ENCODE assay signal across 27 cellular contexts in genomic region chr21:37223804-37224345, GRCh38. TPM values are rescaled to one million over a fixed set of nuclear protein-coding genes. Genes with fewer than 3 reads are reported as not detected.
DNase-seq lines count a peak whose midpoint lies in the region; ATAC-seq and TF ChIP-seq lines count a peak whose summit lies in the region.
"Had no signal": no experiment of that assay in that cellular context is flagged by ENCODE, and none has a peak within 500 bp of the region (broad histone marks: within the 10 kb centered on the region; RNA-seq: fewer than 3 reads in every experiment).

No MANE protein-coding gene starts in this region.

- H3K27ac Mint-ChIP-seq in activated naive CD4-positive, alpha-beta T cell treated with anti-CD3 and anti-CD28 coated beads, Interleukin-2, amount 10 ng/mL, durations not matched to agents 7 days and 5 days = peak overlapping the region; percentile 89
- no peak overlapping the region for H3K27ac Mint-ChIP-seq in activated naive CD4-positive, alpha-beta T cell treated with anti-CD3 and anti-CD28 coated beads, Interleukin-2, amount 50 U/mL, for 72 hours
- H3K27ac Mint-ChIP-seq in activated naive CD8-positive, alpha-beta T cell treated with anti-CD3 and anti-CD28 coated beads, Interleukin-2, amount 10 ng/mL, durations not matched to agents 7 days and 5 days = peak overlapping the region; percentile 96
- H3K27ac Mint-ChIP-seq in natural killer cell = peak overlapping the region; percentile 89 to 95
- H3K27ac Mint-ChIP-seq: GM23338, nephron progenitor cell, progenitor cell of endocrine pancreas had no signal

- TF ChIP-seq CTCF in natural killer cell (IDR thresholded peaks at IDR 0.05) = no peak

- CTCF ChIA-PET in activated naive CD4-positive, alpha-beta T cell treated with anti-CD3 and anti-CD28 coated beads, Interleukin-2, amount 10 ng/mL, durations not matched to agents 7 days and 5 days (lab: Charles Lee) = no interaction called here

- no peaks in the 10 kb centered on the region for H3K9me3 ChIP-seq in KOPT-K1 (ENCODE audit: insufficient read depth, low read length, poor library complexity, severe bottlenecking)
- H3K9me3 ChIP-seq: esophagus squamous epithelium, thyroid gland had no signal

- no peak overlapping the region for H3K4me3 Mint-ChIP-seq in activated naive CD4-positive, alpha-beta T cell treated with anti-CD3 and anti-CD28 coated beads, Interleukin-2, amount 10 ng/mL, durations not matched to agents 7 days and 5 days
- peak overlapping the region; percentile 86 for H3K4me3 Mint-ChIP-seq in activated naive CD8-positive, alpha-beta T cell treated with anti-CD3 and anti-CD28 coated beads, Interleukin-2, amount 10 ng/mL, durations not matched to agents 7 days and 5 days
- H3K4me3 Mint-ChIP-seq in natural killer cell = peak overlapping the region; percentile 69
- H3K4me3 Mint-ChIP-seq: CD14-positive monocyte, GM23338, nephron progenitor cell had no signal

- no peak for DNase-seq in activated naive CD4-positive, alpha-beta T cell treated with anti-CD3 and anti-CD28 coated beads, Interleukin-2, amount 10 ng/mL, durations not matched to agents 7 days and 5 days
- no peak for DNase-seq in activated naive CD4-positive, alpha-beta T cell treated with anti-CD3 and anti-CD28 coated beads, Interleukin-2, amount 50 U/mL, for 72 hours (ENCODE audit: low spot score in 2 of 2)
- DNase-seq in activated naive CD8-positive, alpha-beta T cell treated with anti-CD3 and anti-CD28 coated beads, Interleukin-2, amount 10 ng/mL, durations not matched to agents 7 days and 5 days = no peak
- no peak for DNase-seq in natural killer cell
- DNase-seq in SIG-M5 (lab: John Stamatoyannopoulos, UW) = no peak
- no peak for DNase-seq in DMS79 treated with DMSO at 0.1 percent for 48 hours (lab: John Stamatoyannopoulos, UW)
- DNase-seq in kidney glomerular epithelial cell (lab: John Stamatoyannopoulos, UW) = no peak
- DNase-seq: activated gamma-delta T cell; cerebellar nuclear complex; DMS53; esophagus squamous epithelium; left cardiac atrium; mesenchymal stem cell; NCI-H1048; NCI-H2081; NCI-H446; nephron progenitor cell; NK-92 treated with Interleukin-12 subunit alpha and Interleukin-12 subunit beta, amount 100 ng/mL, for 24 hours; thyroid gland had no signal

- intact Hi-C loops in natural killer cell (cut with micrococcal nuclease) = loop anchor here (2.0 to 10.0 kb wide), 3 partner anchors 33 to 338 kb away; partner anchors contain the start of genes PIGP and TTC3

- peak overlapping the region; percentile 83 for H3K27ac ChIP-seq in KOPT-K1 (ENCODE audit: low read depth, low read length, poor library complexity, severe bottlenecking)
- H3K27ac ChIP-seq: esophagus squamous epithelium, KMS-11, RWPE1, thyroid gland had no signal

- H3K4me1 Mint-ChIP-seq in activated naive CD4-positive, alpha-beta T cell treated with anti-CD3 and anti-CD28 coated beads, Interleukin-2, amount 10 ng/mL, durations not matched to agents 7 days and 5 days = peaks cover 80% of the 10 kb centered on the region
- peaks cover 58% of the 10 kb centered on the region for H3K4me1 Mint-ChIP-seq in activated naive CD8-positive, alpha-beta T cell treated with anti-CD3 and anti-CD28 coated beads, Interleukin-2, amount 10 ng/mL, durations not matched to agents 7 days and 5 days
- peaks cover 60 to 63% of the 10 kb centered on the region in 2 donors for H3K4me1 Mint-ChIP-seq in natural killer cell
- H3K4me1 Mint-ChIP-seq: nephron progenitor cell had no signal

- H3K9me3 Mint-ChIP-seq in activated naive CD4-positive, alpha-beta T cell treated with anti-CD3 and anti-CD28 coated beads, Interleukin-2, amount 10 ng/mL, durations not matched to agents 7 days and 5 days = no peaks in the 10 kb centered on the region
- H3K9me3 Mint-ChIP-seq in activated naive CD4-positive, alpha-beta T cell treated with anti-CD3 and anti-CD28 coated beads, Interleukin-2, amount 50 U/mL, for 72 hours = no peaks in the 10 kb centered on the region
- H3K9me3 Mint-ChIP-seq in activated naive CD8-positive, alpha-beta T cell treated with anti-CD3 and anti-CD28 coated beads, Interleukin-2, amount 10 ng/mL, durations not matched to agents 7 days and 5 days = peaks cover 1% of the 10 kb centered on the region
- H3K9me3 Mint-ChIP-seq in natural killer cell = no peaks in the 10 kb centered on the region
- H3K9me3 Mint-ChIP-seq: stimulated activated effector memory CD8-positive, alpha-beta T cell treated with anti-CD3 and anti-CD28 coated beads, Interleukin-12 subunit alpha, Interleukin-12 subunit beta, amount 100 ng/mL, for 72 hours had no signal

- peaks cover 54% of the 10 kb centered on the region for H3K36me3 ChIP-seq in KOPT-K1 (ENCODE audit: insufficient read depth, low read length)

- peaks cover 60% of the 10 kb centered on the region for H3K36me3 Mint-ChIP-seq in activated naive CD4-positive, alpha-beta T cell treated with anti-CD3 and anti-CD28 coated beads, Interleukin-2, amount 10 ng/mL, durations not matched to agents 7 days and 5 days
- H3K36me3 Mint-ChIP-seq in activated naive CD4-positive, alpha-beta T cell treated with anti-CD3 and anti-CD28 coated beads, Interleukin-2, amount 50 U/mL, for 72 hours = peaks cover 40 to 75% of the 10 kb centered on the region in 2 donors
- H3K36me3 Mint-ChIP-seq in activated naive CD8-positive, alpha-beta T cell treated with anti-CD3 and anti-CD28 coated beads, Interleukin-2, amount 10 ng/mL, durations not matched to agents 7 days and 5 days = peaks cover 54% of the 10 kb centered on the region
- H3K36me3 Mint-ChIP-seq in natural killer cell = no peaks in the 10 kb centered on the region

- POLR2A ChIA-PET in activated naive CD8-positive, alpha-beta T cell treated with anti-CD3 and anti-CD28 coated beads, Interleukin-2, amount 10 ng/mL, durations not matched to agents 7 days and 5 days (lab: Charles Lee) = interaction anchor here (1.0 to 4.1 kb wide), 4 partner anchors 34 to 340 kb away, joined by 3 to 41 read pairs (median 10); partner anchors contain the start of genes DYRK1A and VPS26C

- no peaks in the 10 kb centered on the region for H3K27me3 Mint-ChIP-seq in activated naive CD4-positive, alpha-beta T cell treated with anti-CD3 and anti-CD28 coated beads, Interleukin-2, amount 10 ng/mL, durations not matched to agents 7 days and 5 days
- no peaks in the 10 kb centered on the region for H3K27me3 Mint-ChIP-seq in activated naive CD8-positive, alpha-beta T cell treated with anti-CD3 and anti-CD28 coated beads, Interleukin-2, amount 10 ng/mL, durations not matched to agents 7 days and 5 days
- no peaks in the 10 kb centered on the region for H3K27me3 Mint-ChIP-seq in natural killer cell (ENCODE audit: low read depth in 2 of 2)
- H3K27me3 Mint-ChIP-seq: progenitor cell of endocrine pancreas had no signal

- no peak for ATAC-seq in activated naive CD4-positive, alpha-beta T cell treated with anti-CD3 and anti-CD28 coated beads, Interleukin-2, amount 50 U/mL, for 72 hours
- no peak for ATAC-seq in activated naive CD8-positive, alpha-beta T cell treated with anti-CD3 and anti-CD28 coated beads, Interleukin-2, amount 10 ng/mL, durations not matched to agents 7 days and 5 days (ENCODE audit: low read depth)
- no peak for ATAC-seq in natural killer cell
- ATAC-seq: GM23338; left cardiac atrium; SK-N-SH treated with all-trans-retinoic acid at 6 μM for 48 hours; stimulated activated effector memory CD8-positive, alpha-beta T cell treated with anti-CD3 and anti-CD28 coated beads, Interleukin-12 subunit alpha, Interleukin-12 subunit beta, amount 100 ng/mL, for 72 hours had no signal

RNA-seq across cellular contexts. Expression of gene VPS26C, which starts 43.3 kb away (rescaled TPM):
- 10 to 100 TPM; 68.9 to 69.0 TPM for total RNA-seq in activated naive CD4-positive, alpha-beta T cell treated with anti-CD3 and anti-CD28 coated beads, Interleukin-2, amount 50 U/mL, for 72 hours
- 10 to 100 TPM; 94.0 to 97.3 TPM for total RNA-seq in activated naive CD8-positive, alpha-beta T cell treated with anti-CD3 and anti-CD28 coated beads, Interleukin-2, amount 10 ng/mL, durations not matched to agents 7 days and 5 days
- total RNA-seq in natural killer cell = 10 to 100 TPM; 71.1 to 84.7 (median 72.2) TPM

Comparison
In these comparisons a context has a peak if more than half of its experiments do, and no peak if none do; other contexts are left out.
1. H3K27ac Mint-ChIP-seq: peak in activated naive CD4-positive, alpha-beta T cell treated with anti-CD3 and anti-CD28 coated beads, Interleukin-2, amount 10 ng/mL, durations not matched to agents 7 days and 5 days (single experiment), activated naive CD8-positive, alpha-beta T cell treated with anti-CD3 and anti-CD28 coated beads, Interleukin-2, amount 10 ng/mL, durations not matched to agents 7 days and 5 days (single experiment) and natural killer cell (2 of 2); none in activated naive CD4-positive, alpha-beta T cell treated with anti-CD3 and anti-CD28 coated beads, Interleukin-2, amount 50 U/mL, for 72 hours (0 of 2).